In the genomic region with DNA sequence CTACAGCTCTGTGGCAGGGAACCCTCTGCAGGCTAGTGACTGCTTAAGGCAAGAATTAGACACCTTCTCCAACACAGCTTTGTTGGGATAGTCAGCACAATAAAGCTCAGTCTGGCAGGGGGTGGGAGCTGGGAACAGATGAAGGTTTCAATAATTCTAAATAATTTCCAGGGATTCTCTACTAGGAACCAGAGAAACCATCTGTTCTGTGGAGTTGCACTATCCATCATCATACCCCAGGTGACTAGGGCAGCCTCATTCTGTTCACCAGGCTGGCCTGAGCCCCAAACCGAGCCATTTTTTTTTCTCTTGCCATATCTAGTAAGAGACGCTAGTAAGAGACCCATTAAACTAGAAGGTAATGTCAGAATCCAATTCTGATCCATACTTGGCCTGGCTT, we compare ENCODE assay signal across 28 cellular contexts. TPM values are rescaled to one million over a fixed set of nuclear protein-coding genes. Genes with fewer than 3 reads are reported as not detected.
"Had no signal": no experiment of that assay in that cellular context is flagged by ENCODE, and none has a peak within 500 bp of the region (broad histone marks: within the 10 kb centered on the region; RNA-seq: fewer than 3 reads in every experiment).

No MANE protein-coding gene starts in this region.

- H3K9me3 Mint-ChIP-seq: effector memory CD8-positive, alpha-beta T cell; natural killer cell had no signal

- H3K4me3 Mint-ChIP-seq: effector memory CD8-positive, alpha-beta T cell; natural killer cell; neural crest cell; stimulated activated naive CD8-positive, alpha-beta T cell treated with anti-CD3 and anti-CD28 coated beads, Interleukin-15, amount 100 ng/mL, for 72 hours had no signal

- H3K36me3 Mint-ChIP-seq: natural killer cell had no signal

- H3K27me3 Mint-ChIP-seq: effector memory CD8-positive, alpha-beta T cell; progenitor cell of endocrine pancreas; stimulated activated naive CD8-positive, alpha-beta T cell treated with anti-CD3 and anti-CD28 coated beads, Interleukin-15, amount 100 ng/mL, for 72 hours had no signal

- H3K4me3 ChIP-seq: gastroesophageal sphincter, heart left ventricle, left lung, pancreas, right lobe of liver, smooth muscle cell, suprapubic skin, vagina had no signal

- DNase-seq: cortex of kidney; effector memory CD8-positive, alpha-beta T cell; erythroblast; foreskin keratinocyte; heart left ventricle; hippocampal formation; left cardiac atrium; left lung; mesenchymal stem cell; midbrain; natural killer cell; pancreas; right lobe of liver; stimulated activated CD4-positive, alpha-beta T cell treated with anti-CD3 and anti-CD28 coated beads, Interleukin-12 subunit alpha, Interleukin-12 subunit beta, amount 100 ng/mL, for 4 hours; stimulated activated CD4-positive, alpha-beta T cell treated with anti-CD3 and anti-CD28 coated beads, Interleukin-1b, Interleukin-23, amount 100 ng/mL, for 48 hours; stimulated activated CD4-positive, alpha-beta T cell treated with anti-CD3 and anti-CD28 coated beads, Interleukin-4, amount 100 ng/mL, for 1 hour; stimulated activated CD8-positive, alpha-beta memory T cell treated with anti-CD3 and anti-CD28 coated beads, Interleukin-4, amount 100 ng/mL, for 48 hours; stimulated activated naive CD4-positive, alpha-beta T cell; stimulated activated naive CD8-positive, alpha-beta T cell treated with anti-CD3 and anti-CD28 coated beads, Interleukin-15, amount 100 ng/mL, for 72 hours; trophoblast cell had no signal

- H3K9me3 ChIP-seq: gastroesophageal sphincter, neutrophil, pancreas, right lobe of liver, suprapubic skin, vagina had no signal

- H3K4me1 ChIP-seq: foreskin keratinocyte, left lung, pancreas, right lobe of liver, suprapubic skin, vagina had no signal

- H3K27ac ChIP-seq: foreskin keratinocyte, gastroesophageal sphincter, heart left ventricle, left lung, neutrophil, pancreas, right lobe of liver, suprapubic skin, vagina had no signal

- H3K27ac Mint-ChIP-seq: effector memory CD8-positive, alpha-beta T cell; natural killer cell; progenitor cell of endocrine pancreas; stimulated activated naive CD8-positive, alpha-beta T cell treated with anti-CD3 and anti-CD28 coated beads, Interleukin-15, amount 100 ng/mL, for 72 hours had no signal

- H3K27me3 ChIP-seq: foreskin keratinocyte, gastroesophageal sphincter, heart left ventricle, left lung, neutrophil, pancreas, right lobe of liver, suprapubic skin, vagina had no signal

- H3K36me3 ChIP-seq: neutrophil, pancreas, right lobe of liver had no signal

- ATAC-seq: effector memory CD8-positive, alpha-beta T cell; foreskin keratinocyte; gastroesophageal sphincter; left cardiac atrium; left lung; natural killer cell; pancreas; stimulated activated naive CD8-positive, alpha-beta T cell treated with anti-CD3 and anti-CD28 coated beads, Interleukin-15, amount 100 ng/mL, for 72 hours had no signal

- H3K4me1 Mint-ChIP-seq: natural killer cell; neural crest cell; stimulated activated naive CD8-positive, alpha-beta T cell treated with anti-CD3 and anti-CD28 coated beads, Interleukin-15, amount 100 ng/mL, for 72 hours had no signal

RNA-seq across cellular contexts. Expression of a gene that starts 35.8 kb away (rescaled TPM):
- total RNA-seq: dermis microvascular lymphatic vessel endothelial cell, natural killer cell had no signal
